ENCODE assay signal across 19 cellular contexts in the genomic region with DNA sequence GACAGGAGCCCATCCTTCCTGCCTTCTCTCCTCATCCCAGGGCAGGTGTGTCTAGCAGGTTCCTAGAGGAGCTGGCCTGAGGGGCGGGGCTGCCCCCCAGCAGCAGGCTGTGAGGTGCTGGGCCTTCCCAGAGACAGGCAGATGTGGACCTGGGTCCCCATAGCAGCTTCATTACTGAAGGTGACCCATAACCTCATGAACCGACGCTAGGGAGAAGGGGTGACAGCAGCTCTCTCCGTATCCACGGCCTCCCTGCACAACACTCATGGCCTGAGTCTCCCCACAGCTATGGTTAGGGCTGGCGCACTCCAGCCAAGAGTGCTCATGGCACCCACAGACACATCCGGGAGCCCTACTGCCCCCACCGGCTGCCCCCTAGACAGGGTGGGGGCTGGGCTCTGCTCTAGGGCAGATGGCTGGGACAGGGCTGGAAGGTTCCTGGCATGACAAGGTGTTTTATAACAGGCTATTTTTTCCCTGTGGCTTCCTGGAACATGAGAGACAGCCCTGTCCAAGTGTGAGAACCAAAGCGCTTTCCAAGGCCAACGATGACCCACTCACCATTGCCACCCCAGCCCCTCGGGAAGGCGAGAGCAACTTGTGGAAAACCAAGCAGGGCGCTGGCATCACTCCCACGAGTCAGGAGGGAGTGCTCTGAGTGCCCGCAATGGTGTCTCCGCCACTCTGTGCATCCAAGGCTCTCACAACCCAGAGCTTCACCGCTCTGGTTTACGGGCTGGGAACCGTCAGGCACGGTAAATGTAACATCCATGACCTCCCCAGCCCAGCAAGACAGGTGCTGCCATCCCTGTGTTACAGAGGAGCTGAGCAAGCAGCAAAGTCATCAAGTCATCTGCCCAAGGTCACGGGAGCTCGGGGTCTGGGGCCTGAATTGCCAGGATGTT.
"Had no signal": no experiment of that assay in that cellular context is flagged by ENCODE, and none has a peak within 500 bp of the region (broad histone marks: within the 10 kb centered on the region; RNA-seq: fewer than 3 reads in every experiment).

No MANE protein-coding gene starts in this region.

- H3K4me2 ChIP-seq: neural progenitor cell, SK-N-SH had no signal

- H3K27ac Mint-ChIP-seq: activated B cell treated with CpG ODN at 0.5 μM for 24 hours; activated CD8-positive, alpha-beta T cell treated with anti-CD3 and anti-CD28 coated beads for 36 hours; activated T-cell treated with anti-CD3 and anti-CD28 coated beads, Interleukin-2, amount 50 U/mL, for 24 hours; activated T-helper 2 cell treated with anti-CD3 and anti-CD28 coated beads, Interferon-gamma antibody, Interleukin-2, Interleukin-4, amounts not matched to agents 10 μg/mL and 5 μg/mL and 100 μg/mL, durations not matched to agents 14 hours and 24 hours and 36 hours; dendritic cell treated with granulocyte-macrophage colony-stimulating factor and Interleukin-4, amounts not matched to agents 40 ng/mL and 50 ng/mL, for 4 days; memory B cell; stimulated activated naive B cell treated with anti-CD40 and anti-IgM and Interleukin-4, amounts not matched to agents 10 μg/mL and 1 μg/mL and 100 μg/mL, for 72 hours; T-helper 2 cell treated with Interferon-gamma antibody and Interleukin-4, amounts not matched to agents 5 μg/mL and 100 μg/mL, for 36 hours had no signal

- DNase-seq: activated B cell treated with CpG ODN at 0.5 μM for 24 hours; activated CD4-positive, alpha-beta T cell treated with anti-CD3 and anti-CD28 coated beads for 48 hours; activated CD8-positive, alpha-beta T cell treated with anti-CD3 and anti-CD28 coated beads for 36 hours; activated naive CD4-positive, alpha-beta T cell treated with Interleukin-2 at 50 U/mL for 16 hours; activated T-cell treated with anti-CD3 and anti-CD28 coated beads, Interleukin-2, amount 50 U/mL, for 24 hours; anterior cingulate cortex; hypothalamus; islet precursor cell; SK-N-SH; stimulated activated naive B cell treated with anti-CD40 and anti-IgM and Interleukin-4, amounts not matched to agents 10 μg/mL and 1 μg/mL and 100 μg/mL, for 72 hours; upper lobe of left lung had no signal

- H3K9me3 ChIP-seq: ovary, SK-N-SH, thoracic aorta, upper lobe of left lung had no signal

- H3K4me1 ChIP-seq: neural progenitor cell had no signal

- H3K27me3 Mint-ChIP-seq: activated B cell treated with CpG ODN at 0.5 μM for 24 hours; activated CD8-positive, alpha-beta T cell treated with anti-CD3 and anti-CD28 coated beads for 36 hours; activated T-cell treated with anti-CD3 and anti-CD28 coated beads, Interleukin-2, amount 50 U/mL, for 24 hours; dendritic cell treated with granulocyte-macrophage colony-stimulating factor and Interleukin-4, amounts not matched to agents 40 ng/mL and 50 ng/mL, for 4 days; memory B cell; stimulated activated naive B cell treated with anti-CD40 and anti-IgM and Interleukin-4, amounts not matched to agents 10 μg/mL and 1 μg/mL and 100 μg/mL, for 72 hours had no signal

- H3K27me3 ChIP-seq: neural progenitor cell, ovary, upper lobe of left lung had no signal

- H3K9ac ChIP-seq: neural progenitor cell, SK-N-SH had no signal

- H3K4me3 ChIP-seq: neural progenitor cell, ovary, thoracic aorta, upper lobe of left lung had no signal

- H3K9me3 Mint-ChIP-seq: activated B cell treated with CpG ODN at 0.5 μM for 24 hours; activated CD8-positive, alpha-beta T cell treated with anti-CD3 and anti-CD28 coated beads for 36 hours; activated T-cell treated with anti-CD3 and anti-CD28 coated beads, Interleukin-2, amount 50 U/mL, for 24 hours; activated T-helper 2 cell treated with anti-CD3 and anti-CD28 coated beads, Interferon-gamma antibody, Interleukin-2, Interleukin-4, amounts not matched to agents 10 μg/mL and 5 μg/mL and 100 μg/mL, durations not matched to agents 14 hours and 24 hours and 36 hours; dendritic cell treated with granulocyte-macrophage colony-stimulating factor and Interleukin-4, amounts not matched to agents 40 ng/mL and 50 ng/mL, for 4 days; memory B cell; neural progenitor cell; stimulated activated naive B cell treated with anti-CD40 and anti-IgM and Interleukin-4, amounts not matched to agents 10 μg/mL and 1 μg/mL and 100 μg/mL, for 72 hours; T-helper 2 cell treated with Interferon-gamma antibody and Interleukin-4, amounts not matched to agents 5 μg/mL and 100 μg/mL, for 36 hours had no signal

- ATAC-seq: activated CD8-positive, alpha-beta T cell treated with anti-CD3 and anti-CD28 coated beads for 36 hours; left lobe of liver; stimulated activated naive B cell treated with anti-CD40 and anti-IgM and Interleukin-4, amounts not matched to agents 10 μg/mL and 1 μg/mL and 100 μg/mL, for 72 hours had no signal

- H3K4me1 Mint-ChIP-seq: activated B cell treated with CpG ODN at 0.5 μM for 24 hours, memory B cell had no signal

- H3K4me3 Mint-ChIP-seq: activated B cell treated with CpG ODN at 0.5 μM for 24 hours; activated CD8-positive, alpha-beta T cell treated with anti-CD3 and anti-CD28 coated beads for 36 hours; activated T-cell treated with anti-CD3 and anti-CD28 coated beads, Interleukin-2, amount 50 U/mL, for 24 hours; dendritic cell treated with granulocyte-macrophage colony-stimulating factor and Interleukin-4, amounts not matched to agents 40 ng/mL and 50 ng/mL, for 4 days; memory B cell; neural progenitor cell; stimulated activated naive B cell treated with anti-CD40 and anti-IgM and Interleukin-4, amounts not matched to agents 10 μg/mL and 1 μg/mL and 100 μg/mL, for 72 hours; T-helper 2 cell treated with Interferon-gamma antibody and Interleukin-4, amounts not matched to agents 5 μg/mL and 100 μg/mL, for 36 hours had no signal

- H3K27ac ChIP-seq: neural progenitor cell, ovary, thoracic aorta, upper lobe of left lung had no signal

- H3K36me3 ChIP-seq: neural progenitor cell, ovary had no signal

- H2AFZ ChIP-seq: neural progenitor cell had no signal
